ENCODE assay signal across 8 cellular contexts in the genomic region with DNA sequence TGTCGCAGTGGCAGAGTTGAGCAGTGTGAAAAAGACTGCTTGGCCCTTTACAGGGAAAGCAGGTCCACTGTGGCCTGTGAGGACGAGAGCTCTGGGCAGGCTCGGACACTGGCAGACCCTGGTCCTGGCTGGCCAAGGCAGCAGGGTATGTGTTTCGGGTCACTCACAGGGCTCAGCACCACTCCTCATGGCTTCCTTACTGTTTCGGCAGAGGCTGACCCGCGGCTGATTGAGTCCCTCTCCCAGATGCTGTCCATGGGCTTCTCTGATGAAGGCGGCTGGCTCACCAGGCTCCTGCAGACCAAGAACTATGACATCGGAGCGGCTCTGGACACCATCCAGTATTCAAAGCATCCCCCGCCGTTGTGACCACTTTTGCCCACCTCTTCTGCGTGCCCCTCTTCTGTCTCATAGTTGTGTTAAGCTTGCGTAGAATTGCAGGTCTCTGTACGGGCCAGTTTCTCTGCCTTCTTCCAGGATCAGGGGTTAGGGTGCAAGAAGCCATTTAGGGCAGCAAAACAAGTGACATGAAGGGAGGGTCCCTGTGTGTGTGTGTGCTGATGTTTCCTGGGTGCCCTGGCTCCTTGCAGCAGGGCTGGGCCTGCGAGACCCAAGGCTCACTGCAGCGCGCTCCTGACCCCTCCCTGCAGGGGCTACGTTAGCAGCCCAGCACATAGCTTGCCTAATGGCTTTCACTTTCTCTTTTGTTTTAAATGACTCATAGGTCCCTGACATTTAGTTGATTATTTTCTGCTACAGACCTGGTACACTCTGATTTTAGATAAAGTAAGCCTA. TPM values are rescaled to one million over a fixed set of nuclear protein-coding genes. Genes with fewer than 3 reads are reported as not detected.
DNase-seq lines count a peak whose midpoint lies in the region; ATAC-seq and TF ChIP-seq lines count a peak whose summit lies in the region.

No MANE protein-coding gene starts in this region.

- no peaks in the 10 kb centered on the region for H3K9me3 Mint-ChIP-seq in chondrocyte (ENCODE audit: low read depth)

- H3K4me1 Mint-ChIP-seq in chondrocyte (ENCODE audit: low read depth) = no peaks in the 10 kb centered on the region

- TF ChIP-seq CTCF in chondrocyte (IDR thresholded peaks at IDR 0.05) = no peak

- no peaks in the 10 kb centered on the region for H3K27me3 Mint-ChIP-seq in chondrocyte (ENCODE audit: low read depth)

- peaks cover 36% of the 10 kb centered on the region for H3K36me3 Mint-ChIP-seq in chondrocyte (ENCODE audit: low read depth)

- H3K27ac Mint-ChIP-seq in chondrocyte (ENCODE audit: unreplicated experiment) = peak overlapping the region; percentile 83

- DNase-seq in T-helper 1 cell (peak; percentile 36 to 72 (median 54)), chondrocyte (ENCODE audit: low spot score) (peak; percentile 65), posterior vena cava (ENCODE audit: low spot score) (peak; percentile 78), NCI-H2029 treated with DMSO at 0.1 percent for 48 hours (lab: John Stamatoyannopoulos, UW) (no peak), kidney glomerular epithelial cell (lab: John Stamatoyannopoulos, UW) (no peak), NCI-H1417 treated with DMSO at 0.1 percent for 48 hours (lab: John Stamatoyannopoulos, UW) (no peak), NCI-H526 treated with DMSO at 0.1 percent for 48 hours (lab: John Stamatoyannopoulos, UW) (no peak)

- no peak overlapping the region for H3K4me3 Mint-ChIP-seq in chondrocyte (ENCODE audit: unreplicated experiment)

- peak; percentile 67 for ATAC-seq in GM21447 (IDR thresholded peaks at IDR 0.05; ENCODE audit: unreplicated experiment)

- intact Hi-C loops in posterior vena cava (cut with DNase I) = no loop called here

RNA-seq across cellular contexts. Expression of a gene that starts 15.7 kb away (rescaled TPM):
- total RNA-seq in chondrocyte = 219 to 297 TPM (median 296 TPM) in 3 replicates
- 100 to 1,000 TPM; 245 to 333 TPM for total RNA-seq in posterior vena cava

RNA-seq across cellular contexts. Expression of a gene that starts 22.2 kb away (rescaled TPM):
- total RNA-seq in chondrocyte (13.4 to 20.0 TPM (median 16.4 TPM) in 3 replicates), posterior vena cava (10 to 100 TPM; 17.3 to 20.1 TPM)

RNA-seq across cellular contexts. Expression of a gene that starts 29.8 kb away (rescaled TPM):
- total RNA-seq in chondrocyte (135 to 144 TPM (median 142 TPM) in 3 replicates), posterior vena cava (10 to 100 TPM; 54.6 to 62.8 TPM)

RNA-seq across cellular contexts. Expression of a gene that starts 42.6 kb away (rescaled TPM):
- 1.2 to 1.7 TPM (median 1.3 TPM) in 3 replicates for total RNA-seq in chondrocyte
- total RNA-seq in posterior vena cava = 10 to 100 TPM; 19.7 to 20.3 TPM

Comparison
In these comparisons a context has a peak if more than half of its experiments do, and no peak if none do; other contexts are left out.
1. DNase-seq: peak in T-helper 1 cell (5 of 5), chondrocyte (single experiment) and posterior vena cava (single experiment); none in NCI-H2029 treated with DMSO at 0.1 percent for 48 hours (single experiment), kidney glomerular epithelial cell (single experiment), NCI-H1417 treated with DMSO at 0.1 percent for 48 hours (single experiment) and NCI-H526 treated with DMSO at 0.1 percent for 48 hours (single experiment).